In genomic region chr1:52659851-52660596, GRCh38 we compare ENCODE assay signal across 1 cellular context.
TF ChIP-seq lines count a peak whose summit lies in the region.

No MANE protein-coding gene starts in this region.

TF ChIP-seq in SK-N-SH, 30 proteins besides CTCF, POLR2A, EP300 and RAD21:
- TF ChIP-seq, protein P1, sequence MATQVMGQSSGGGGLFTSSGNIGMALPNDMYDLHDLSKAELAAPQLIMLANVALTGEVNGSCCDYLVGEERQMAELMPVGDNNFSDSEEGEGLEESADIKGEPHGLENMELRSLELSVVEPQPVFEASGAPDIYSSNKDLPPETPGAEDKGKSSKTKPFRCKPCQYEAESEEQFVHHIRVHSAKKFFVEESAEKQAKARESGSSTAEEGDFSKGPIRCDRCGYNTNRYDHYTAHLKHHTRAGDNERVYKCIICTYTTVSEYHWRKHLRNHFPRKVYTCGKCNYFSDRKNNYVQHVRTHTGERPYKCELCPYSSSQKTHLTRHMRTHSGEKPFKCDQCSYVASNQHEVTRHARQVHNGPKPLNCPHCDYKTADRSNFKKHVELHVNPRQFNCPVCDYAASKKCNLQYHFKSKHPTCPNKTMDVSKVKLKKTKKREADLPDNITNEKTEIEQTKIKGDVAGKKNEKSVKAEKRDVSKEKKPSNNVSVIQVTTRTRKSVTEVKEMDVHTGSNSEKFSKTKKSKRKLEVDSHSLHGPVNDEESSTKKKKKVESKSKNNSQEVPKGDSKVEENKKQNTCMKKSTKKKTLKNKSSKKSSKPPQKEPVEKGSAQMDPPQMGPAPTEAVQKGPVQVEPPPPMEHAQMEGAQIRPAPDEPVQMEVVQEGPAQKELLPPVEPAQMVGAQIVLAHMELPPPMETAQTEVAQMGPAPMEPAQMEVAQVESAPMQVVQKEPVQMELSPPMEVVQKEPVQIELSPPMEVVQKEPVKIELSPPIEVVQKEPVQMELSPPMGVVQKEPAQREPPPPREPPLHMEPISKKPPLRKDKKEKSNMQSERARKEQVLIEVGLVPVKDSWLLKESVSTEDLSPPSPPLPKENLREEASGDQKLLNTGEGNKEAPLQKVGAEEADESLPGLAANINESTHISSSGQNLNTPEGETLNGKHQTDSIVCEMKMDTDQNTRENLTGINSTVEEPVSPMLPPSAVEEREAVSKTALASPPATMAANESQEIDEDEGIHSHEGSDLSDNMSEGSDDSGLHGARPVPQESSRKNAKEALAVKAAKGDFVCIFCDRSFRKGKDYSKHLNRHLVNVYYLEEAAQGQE (IDR thresholded peaks at IDR 0.05; ENCODE audit: low read depth, low read length), result no peak
- TF ChIP-seq YY1 (IDR thresholded peaks at IDR 0.05; ENCODE audit: low read depth) (no peak), NRF1 (IDR thresholded peaks at IDR 0.05; ENCODE audit: low read depth, low read length) (no peak), TEAD4 (IDR thresholded peaks at IDR 0.05; ENCODE audit: borderline replicate concordance, insufficient read depth) (no peak), NFIC (IDR thresholded peaks at IDR 0.05; ENCODE audit: borderline replicate concordance) (no peak), TCF12 (IDR thresholded peaks at IDR 0.05) (no peak), FOSL2 (IDR thresholded peaks at IDR 0.05; ENCODE audit: borderline replicate concordance, low read depth) (no peak), POLR2AphosphoS5 (IDR thresholded peaks at IDR 0.05; ENCODE audit: low read depth, low read length) (no peak), MEF2A (IDR thresholded peaks at IDR 0.05; ENCODE audit: borderline replicate concordance, low read depth) (no peak), USF1 (IDR thresholded peaks at IDR 0.05; ENCODE audit: borderline replicate concordance, low read depth) (no peak), MAX (IDR thresholded peaks at IDR 0.05; ENCODE audit: low read depth) (no peak)
- TF ChIP-seq, protein P2, sequence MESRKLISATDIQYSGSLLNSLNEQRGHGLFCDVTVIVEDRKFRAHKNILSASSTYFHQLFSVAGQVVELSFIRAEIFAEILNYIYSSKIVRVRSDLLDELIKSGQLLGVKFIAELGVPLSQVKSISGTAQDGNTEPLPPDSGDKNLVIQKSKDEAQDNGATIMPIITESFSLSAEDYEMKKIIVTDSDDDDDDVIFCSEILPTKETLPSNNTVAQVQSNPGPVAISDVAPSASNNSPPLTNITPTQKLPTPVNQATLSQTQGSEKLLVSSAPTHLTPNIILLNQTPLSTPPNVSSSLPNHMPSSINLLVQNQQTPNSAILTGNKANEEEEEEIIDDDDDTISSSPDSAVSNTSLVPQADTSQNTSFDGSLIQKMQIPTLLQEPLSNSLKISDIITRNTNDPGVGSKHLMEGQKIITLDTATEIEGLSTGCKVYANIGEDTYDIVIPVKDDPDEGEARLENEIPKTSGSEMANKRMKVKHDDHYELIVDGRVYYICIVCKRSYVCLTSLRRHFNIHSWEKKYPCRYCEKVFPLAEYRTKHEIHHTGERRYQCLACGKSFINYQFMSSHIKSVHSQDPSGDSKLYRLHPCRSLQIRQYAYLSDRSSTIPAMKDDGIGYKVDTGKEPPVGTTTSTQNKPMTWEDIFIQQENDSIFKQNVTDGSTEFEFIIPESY (IDR thresholded peaks at IDR 0.05; ENCODE audit: borderline replicate concordance, low read depth), result no peak
